Comparison of ENCODE assay signal across 30 cellular contexts in the genomic region with DNA sequence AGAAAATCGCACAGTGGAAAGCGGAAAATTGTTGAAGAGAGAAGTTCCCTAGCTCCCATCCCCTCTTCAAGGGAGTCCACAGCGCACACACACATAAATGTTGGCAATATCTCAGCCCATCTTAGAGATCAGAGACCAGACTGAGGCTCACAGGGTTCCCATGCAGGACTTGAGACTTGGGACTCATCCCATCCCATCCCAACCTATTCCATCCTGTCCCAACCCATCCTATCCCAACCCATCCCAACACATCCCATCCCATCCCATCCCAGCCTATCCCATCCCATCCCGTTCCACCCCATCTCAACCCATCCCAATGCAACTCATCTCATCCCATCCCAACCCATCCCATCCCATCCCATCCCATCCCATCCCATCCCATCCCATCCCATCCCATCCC. TPM values are rescaled to one million over a fixed set of nuclear protein-coding genes. Genes with fewer than 3 reads are reported as not detected.
"Had no signal": no experiment of that assay in that cellular context is flagged by ENCODE, and none has a peak within 500 bp of the region (broad histone marks: within the 10 kb centered on the region; RNA-seq: fewer than 3 reads in every experiment).

No MANE protein-coding gene starts in this region.

- FAIRE-seq: endometrium, islet of Langerhans, keratinocyte had no signal

- ATAC-seq: effector memory CD8-positive, alpha-beta T cell; esophagus mucosa; gastrocnemius medialis; heart right ventricle; left cardiac atrium; left lung; left ventricle myocardium superior; lower lobe of right lung; mucosa of descending colon had no signal

- H3K9me3 ChIP-seq: colonic mucosa, esophagus squamous epithelium, gastrocnemius medialis, heart right ventricle, left lung, lower lobe of right lung, mucosa of descending colon had no signal

- H3K4me1 ChIP-seq: colonic mucosa, esophagus squamous epithelium, gastrocnemius medialis, heart right ventricle, left lung, lower lobe of right lung had no signal

- H3K36me3 ChIP-seq: colonic mucosa, esophagus squamous epithelium, gastrocnemius medialis, heart right ventricle, left lung, lower lobe of right lung had no signal

- H3K27ac ChIP-seq: colonic mucosa, epithelial cell of prostate, esophagus squamous epithelium, gastrocnemius medialis, heart right ventricle, left lung, lower lobe of right lung had no signal

- DNase-seq: colonic mucosa; cortex of kidney; effector CD8-positive, alpha-beta T cell; effector memory CD8-positive, alpha-beta T cell; endodermal cell; erythroblast; esophagus squamous epithelium; foreskin fibroblast; foreskin melanocyte; gastrocnemius medialis; glutamatergic neuron; head of caudate nucleus; heart right ventricle; hippocampal formation; left cardiac atrium; left lung; left ventricle myocardium superior; lower lobe of right lung; mesenchymal stem cell; mucosa of descending colon had no signal

- H3K4me3 ChIP-seq: colonic mucosa, esophagus squamous epithelium, gastrocnemius medialis, heart right ventricle, left lung, lower lobe of right lung, mucosa of descending colon had no signal

- H3K27me3 ChIP-seq: colonic mucosa, gastrocnemius medialis had no signal

RNA-seq across cellular contexts. Expression of a gene that starts 29.6 kb away (rescaled TPM):
- total RNA-seq: dermis microvascular lymphatic vessel endothelial cell, esophagus mucosa, gastrocnemius medialis, glomerular endothelial cell, kidney epithelial cell, mesenteric fat pad, myocyte had no signal
- polyA plus RNA-seq: heart right ventricle, keratinocyte had no signal
